10 cellular contexts compared by ENCODE assay signal in the genomic region with DNA sequence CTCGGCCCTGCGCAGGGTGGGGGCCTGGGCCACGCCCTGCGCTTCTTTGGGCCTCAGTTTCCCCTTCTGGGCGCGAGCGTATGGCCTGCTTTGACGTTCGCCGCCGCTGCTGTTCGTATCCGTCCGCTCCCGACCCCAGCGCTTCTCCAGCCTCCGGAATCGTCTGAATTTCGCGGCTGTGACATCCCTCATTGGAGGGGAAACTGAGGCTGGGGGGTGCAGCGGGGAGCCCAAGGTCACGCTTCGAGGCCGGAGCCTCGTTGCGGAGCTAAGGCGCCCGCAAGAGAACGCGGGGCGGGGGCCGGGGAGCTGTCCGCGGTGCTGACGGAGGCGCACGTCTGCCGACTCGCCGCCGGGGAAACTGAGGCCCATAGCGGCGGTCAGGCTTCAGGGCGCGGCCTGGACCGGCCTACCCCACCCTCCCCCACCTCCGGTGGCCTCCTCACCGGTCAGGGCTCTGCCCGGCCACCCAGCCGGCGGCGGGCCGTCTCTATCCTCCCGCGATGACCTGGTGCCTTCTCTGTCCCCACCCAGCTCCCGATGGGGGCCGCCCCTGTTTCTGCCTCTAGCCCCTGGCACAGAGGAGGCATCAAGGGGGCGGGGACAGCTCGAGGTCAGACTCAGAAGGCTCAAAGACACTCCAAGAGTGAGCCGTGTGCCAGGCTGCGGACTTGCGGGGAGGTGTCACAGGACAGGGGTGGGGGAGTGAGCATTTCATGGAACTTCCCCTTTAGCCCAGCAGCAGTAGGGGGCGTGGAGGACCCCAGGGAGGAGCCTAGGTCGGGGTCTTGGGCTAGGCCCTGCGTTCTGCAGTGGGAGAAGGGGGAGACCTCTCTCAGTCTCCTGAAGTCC. TPM values are rescaled to one million over a fixed set of nuclear protein-coding genes. Genes with fewer than 3 reads are reported as not detected.
DNase-seq lines count a peak whose midpoint lies in the region; ATAC-seq and TF ChIP-seq lines count a peak whose summit lies in the region.
"Had no signal": no experiment of that assay in that cellular context is flagged by ENCODE, and none has a peak within 500 bp of the region (broad histone marks: within the 10 kb centered on the region; RNA-seq: fewer than 3 reads in every experiment).

No MANE protein-coding gene starts in this region.

- peaks cover 67% of the 10 kb centered on the region for H3K27me3 ChIP-seq in cardiac muscle cell
- no peaks in the 10 kb centered on the region for H3K27me3 ChIP-seq in PC-9 (ENCODE audit: insufficient read depth, low read depth)
- H3K27me3 ChIP-seq in right cardiac atrium (ENCODE audit: control insufficient read depth, insufficient read depth) = no peaks in the 10 kb centered on the region

- peaks cover 8% of the 10 kb centered on the region; the same call in 1 of the 2 replicates for H4K20me1 ChIP-seq in PC-9 (ENCODE audit: insufficient read depth)

- no peak overlapping the region for H3K27ac ChIP-seq in cardiac muscle cell
- no peak overlapping the region for H3K27ac ChIP-seq in PC-9
- no peak overlapping the region for H3K27ac ChIP-seq in right cardiac atrium (ENCODE audit: low read length)
- H3K27ac ChIP-seq: KMS-11 had no signal

- peak in 1 of 2 donors; percentile 71 for DNase-seq in cardiac muscle cell (ENCODE audit: low read depth in 1 of 2, low spot score in 1 of 2)
- DNase-seq in Right ventricle myocardium inferior (ENCODE audit: missing footprints) = no peak
- DNase-seq in PC-9 = no peak
- DNase-seq in right cardiac atrium = peak in 1 of 3 donors; percentile 73
- no peak for DNase-seq in GDM1 (lab: John Stamatoyannopoulos, UW)
- DNase-seq: kidney had no signal

- H3F3A ChIP-seq in PC-9 (ENCODE audit: insufficient read depth, low read depth) = peaks cover 30% of the 10 kb centered on the region

- no peak for ATAC-seq in Right ventricle myocardium inferior
- no peak for ATAC-seq in right cardiac atrium
- ATAC-seq in stimulated activated memory B cell treated with anti-CD40 and anti-IgM and Interleukin-4, amounts not matched to agents 10 μg/mL and 1 μg/mL and 100 μg/mL, for 72 hours = no peak
- ATAC-seq in GM21423 (IDR thresholded peaks at IDR 0.05; ENCODE audit: unreplicated experiment) = no peak
- ATAC-seq in GM21825 (IDR thresholded peaks at IDR 0.05; ENCODE audit: unreplicated experiment) = no peak

- TF ChIP-seq CTCF in cardiac muscle cell (IDR thresholded peaks at IDR 0.05; ENCODE audit: low read depth, low read length) (no peak), PC-9 (conservative IDR thresholded peaks at IDR 0.05) (no peak)

- H3K27me3 Mint-ChIP-seq in stimulated activated memory B cell treated with anti-CD40 and anti-IgM and Interleukin-4, amounts not matched to agents 10 μg/mL and 1 μg/mL and 100 μg/mL, for 72 hours = peaks cover 49% of the 10 kb centered on the region

- peak overlapping the region; percentile 72; the same call in 1 of the 2 replicates for H3K4me2 ChIP-seq in PC-9
- H3K4me2 ChIP-seq: KMS-11 had no signal

- CTCF ChIA-PET in PC-9 (lab: Charles Lee) = no interaction called here

- intact Hi-C loops in Right ventricle myocardium inferior (cut with DNase I) = loop anchor here (5.0 kb wide), 2 partner anchors 35 to 65 kb away; a partner anchor contains a TSS
- intact Hi-C loops in PC-9 (cut with micrococcal nuclease; ENCODE audit: unreplicated experiment) = no loop called here
- intact Hi-C loops in right cardiac atrium (cut with DNase I) = no loop called here

- no peaks in the 10 kb centered on the region for H3K9me3 Mint-ChIP-seq in stimulated activated memory B cell treated with anti-CD40 and anti-IgM and Interleukin-4, amounts not matched to agents 10 μg/mL and 1 μg/mL and 100 μg/mL, for 72 hours

- BruUV-seq in PC-9 (replicated peaks; lab: Mats Ljungman, UMichigan) = no TSS peak

- H3K9me3 ChIP-seq in cardiac muscle cell (ENCODE audit: low read depth) (no peaks in the 10 kb centered on the region), PC-9 (ENCODE audit: insufficient read depth, low read depth) (no peaks in the 10 kb centered on the region), right cardiac atrium (ENCODE audit: control insufficient read depth, low read length) (no peaks in the 10 kb centered on the region)

- H3K4me3 ChIP-seq in cardiac muscle cell (peak overlapping the region; percentile 53), PC-9 (no peak overlapping the region), right cardiac atrium (ENCODE audit: low read length) (peak overlapping the region; percentile 29)

- peaks cover 11% of the 10 kb centered on the region for H3K36me3 Mint-ChIP-seq in stimulated activated memory B cell treated with anti-CD40 and anti-IgM and Interleukin-4, amounts not matched to agents 10 μg/mL and 1 μg/mL and 100 μg/mL, for 72 hours

- H3K27ac Mint-ChIP-seq in stimulated activated memory B cell treated with anti-CD40 and anti-IgM and Interleukin-4, amounts not matched to agents 10 μg/mL and 1 μg/mL and 100 μg/mL, for 72 hours = no peak overlapping the region

- no peaks in the 10 kb centered on the region for H3K9me2 ChIP-seq in PC-9 (ENCODE audit: insufficient read depth)

- peak overlapping the region; percentile 38 for H3K4me3 Mint-ChIP-seq in stimulated activated memory B cell treated with anti-CD40 and anti-IgM and Interleukin-4, amounts not matched to agents 10 μg/mL and 1 μg/mL and 100 μg/mL, for 72 hours

- peaks cover 5% of the 10 kb centered on the region for H3K4me1 ChIP-seq in cardiac muscle cell (ENCODE audit: low read depth)
- H3K4me1 ChIP-seq in PC-9 (replicated peaks; ENCODE audit: insufficient read depth) = peaks cover 10% of the 10 kb centered on the region; the same call in 1 of the 2 replicates
- peaks cover 4% of the 10 kb centered on the region for H3K4me1 ChIP-seq in right cardiac atrium (ENCODE audit: control insufficient read depth, insufficient read depth, low read length)

- 4% methylated on average over 65 of the region's 65 CpGs for WGBS in right cardiac atrium

- peaks cover 35% of the 10 kb centered on the region for H3K4me1 Mint-ChIP-seq in stimulated activated memory B cell treated with anti-CD40 and anti-IgM and Interleukin-4, amounts not matched to agents 10 μg/mL and 1 μg/mL and 100 μg/mL, for 72 hours

- H3K79me2 ChIP-seq in PC-9 (ENCODE audit: low read depth) = peaks cover 3% of the 10 kb centered on the region; the same call in 1 of the 2 replicates

- POLR2A ChIA-PET in PC-9 (lab: Charles Lee; ENCODE audit: unreplicated experiment) = no interaction called here

- no peaks in the 10 kb centered on the region for H3K36me3 ChIP-seq in cardiac muscle cell
- no peaks in the 10 kb centered on the region for H3K36me3 ChIP-seq in PC-9 (ENCODE audit: low read depth)

- no peak overlapping the region for H2AFZ ChIP-seq in PC-9

RNA-seq across cellular contexts. Expression of a gene that starts 3.0 kb away (rescaled TPM):
- total RNA-seq in cardiac muscle cell (0.42 and 1.3 TPM in 2 replicates), Right ventricle myocardium inferior (0.14 TPM), PC-9 (2021) (1.6 and 2.7 TPM in 2 replicates), right cardiac atrium (under 1 TPM; 0.45 to 0.88 (median 0.68) TPM)
- polyA plus RNA-seq in cardiac muscle cell (0.27 and 0.94 TPM in 2 replicates), right cardiac atrium (0.61 TPM)

RNA-seq across cellular contexts. Expression of a gene that starts 8.7 kb away (rescaled TPM):
- total RNA-seq in cardiac muscle cell (3,563 and 6,817 TPM in 2 replicates), Right ventricle myocardium inferior (695 TPM), PC-9 (2021) (967 and 1,004 TPM in 2 replicates), right cardiac atrium (100 to 1,000 TPM; 635 to 772 (median 696) TPM)
- polyA plus RNA-seq in cardiac muscle cell (1,008 and 1,129 TPM in 2 replicates), right cardiac atrium (1,857 TPM)

RNA-seq across cellular contexts. Expression of a gene that starts 32.1 kb away (rescaled TPM):
- total RNA-seq in cardiac muscle cell (52.4 and 81.5 TPM in 2 replicates), Right ventricle myocardium inferior (21.5 TPM), PC-9 (2021) (28.0 and 31.2 TPM in 2 replicates), right cardiac atrium (10 to 100 TPM; 14.4 to 19.2 (median 18.1) TPM)
- polyA plus RNA-seq in cardiac muscle cell (56.9 and 84.9 TPM in 2 replicates), right cardiac atrium (23.6 TPM)

RNA-seq across cellular contexts. Expression of a gene that starts 39.6 kb away (rescaled TPM):
- total RNA-seq in cardiac muscle cell (103 and 112 TPM in 2 replicates), Right ventricle myocardium inferior (88.4 TPM), PC-9 (2021) (122 and 144 TPM in 2 replicates), right cardiac atrium (10 to 100 TPM; 78.7 to 92.1 (median 85.0) TPM)
- polyA plus RNA-seq in cardiac muscle cell (41.8 and 43.0 TPM in 2 replicates), right cardiac atrium (65.3 TPM)

RNA-seq across cellular contexts. Expression of a gene that starts 43.2 kb away (rescaled TPM):
- total RNA-seq in cardiac muscle cell = 11.2 and 28.6 TPM in 2 replicates
- 9.6 and 19.2 TPM in 2 replicates for polyA plus RNA-seq in cardiac muscle cell
- 0.89 TPM for total RNA-seq in Right ventricle myocardium inferior
- total RNA-seq in PC-9 (2021) = 18.6 and 27.3 TPM in 2 replicates
- 1 to 10 TPM in 3 of 4 donors, under 1 TPM in 1; 0.33 to 2.4 (median 1.4) TPM for total RNA-seq in right cardiac atrium
- polyA plus RNA-seq in right cardiac atrium = 1.7 TPM
